In genomic region chr3:50245251-50245745, GRCh38 we compare ENCODE assay signal across 8 cellular contexts. TPM values are rescaled to one million over a fixed set of nuclear protein-coding genes. Genes with fewer than 3 reads are reported as not detected.
DNase-seq lines count a peak whose midpoint lies in the region; ATAC-seq and TF ChIP-seq lines count a peak whose summit lies in the region.

No MANE protein-coding gene starts in this region.

- H3K27me3 ChIP-seq in left lung: no peaks in the 10 kb centered on the region

- H3K4me1 Mint-ChIP-seq in T-helper 2 cell treated with Interferon-gamma antibody and Interleukin-4, amounts not matched to agents 5 μg/mL and 100 μg/mL, for 36 hours (ENCODE audit: low read depth): peaks cover 59% of the 10 kb centered on the region
- peaks cover 66% of the 10 kb centered on the region for H3K4me1 Mint-ChIP-seq in activated naive CD8-positive, alpha-beta T cell treated with anti-CD3 and anti-CD28 coated beads for 36 hours

- H3K36me3 ChIP-seq in left lung: peaks cover 0 to 44% of the 10 kb centered on the region in 2 donors

- TF ChIP-seq CTCF in left lung (IDR thresholded peaks at IDR 0.05): no peak

- H3K27me3 Mint-ChIP-seq in T-helper 2 cell treated with Interferon-gamma antibody and Interleukin-4, amounts not matched to agents 5 μg/mL and 100 μg/mL, for 36 hours (ENCODE audit: low read depth): no peaks in the 10 kb centered on the region
- H3K27me3 Mint-ChIP-seq in activated naive CD8-positive, alpha-beta T cell treated with anti-CD3 and anti-CD28 coated beads for 36 hours: no peaks in the 10 kb centered on the region

- no peaks in the 10 kb centered on the region for H3K9me3 ChIP-seq in left lung

- H3K4me1 ChIP-seq in left lung: peaks cover 78 to 100% of the 10 kb centered on the region in 2 donors

- no peak for ATAC-seq in left lung
- no peak for ATAC-seq in GM18498 (IDR thresholded peaks at IDR 0.05; ENCODE audit: unreplicated experiment)

- H3K9me3 Mint-ChIP-seq in T-helper 2 cell treated with Interferon-gamma antibody and Interleukin-4, amounts not matched to agents 5 μg/mL and 100 μg/mL, for 36 hours: no peaks in the 10 kb centered on the region
- H3K9me3 Mint-ChIP-seq in activated naive CD8-positive, alpha-beta T cell treated with anti-CD3 and anti-CD28 coated beads for 36 hours: no peaks in the 10 kb centered on the region

- peaks cover 25% of the 10 kb centered on the region for H3K36me3 Mint-ChIP-seq in T-helper 2 cell treated with Interferon-gamma antibody and Interleukin-4, amounts not matched to agents 5 μg/mL and 100 μg/mL, for 36 hours (ENCODE audit: low read depth)
- H3K36me3 Mint-ChIP-seq in activated naive CD8-positive, alpha-beta T cell treated with anti-CD3 and anti-CD28 coated beads for 36 hours: no peaks in the 10 kb centered on the region

- H3K27ac ChIP-seq in left lung (peak overlapping the region; percentile 85 to 98), substantia nigra (ENCODE audit: low read depth, low read length, poor library complexity, severe bottlenecking) (peak overlapping the region; percentile 86)

- peak overlapping the region; percentile 75 for H3K27ac Mint-ChIP-seq in T-helper 2 cell treated with Interferon-gamma antibody and Interleukin-4, amounts not matched to agents 5 μg/mL and 100 μg/mL, for 36 hours
- peak overlapping the region; percentile 90 for H3K27ac Mint-ChIP-seq in activated naive CD8-positive, alpha-beta T cell treated with anti-CD3 and anti-CD28 coated beads for 36 hours

- peak overlapping the region; percentile 82 for H3K4me3 Mint-ChIP-seq in T-helper 2 cell treated with Interferon-gamma antibody and Interleukin-4, amounts not matched to agents 5 μg/mL and 100 μg/mL, for 36 hours
- peak overlapping the region; percentile 71 for H3K4me3 Mint-ChIP-seq in activated naive CD8-positive, alpha-beta T cell treated with anti-CD3 and anti-CD28 coated beads for 36 hours

- no peak for DNase-seq in T-helper 2 cell treated with Interferon-gamma antibody and Interleukin-4, amounts not matched to agents 5 μg/mL and 100 μg/mL, for 36 hours (ENCODE audit: low spot score)
- DNase-seq in T-helper 2 cell (no peak), left lung (peak in 1 of 2 donors; percentile 75), substantia nigra (lab: John Stamatoyannopoulos, UW) (peak in 2 of 49 donors; percentile 25 to 41), RKO (ENCODE audit: low spot score) (no peak), NCI-H1417 treated with DMSO at 0.1 percent for 48 hours (lab: John Stamatoyannopoulos, UW) (no peak)
- peak; percentile 18 for DNase-seq in activated naive CD8-positive, alpha-beta T cell treated with anti-CD3 and anti-CD28 coated beads for 36 hours

- H3K4me3 ChIP-seq in left lung: peak overlapping the region in 1 of 2 donors; percentile 48

- intact Hi-C loops in left lung (cut with DNase I): no loop called here

RNA-seq across cellular contexts. Expression of gene GNAI2, which starts 9.3 kb away (rescaled TPM):
- total RNA-seq in activated naive CD8-positive, alpha-beta T cell treated with anti-CD3 and anti-CD28 coated beads for 36 hours: 100 to 1,000 TPM; 211 to 217 TPM
- 100 to 1,000 TPM; 266 to 381 TPM for total RNA-seq in left lung

RNA-seq across cellular contexts. Expression of gene SEMA3B, which starts 23.6 kb away (rescaled TPM):
- 1 to 10 TPM; 1.2 to 1.6 TPM for total RNA-seq in activated naive CD8-positive, alpha-beta T cell treated with anti-CD3 and anti-CD28 coated beads for 36 hours
- 10 to 100 TPM; 56.8 to 92.7 TPM for total RNA-seq in left lung

RNA-seq across cellular contexts. Expression of gene LSMEM2, which starts 33.6 kb away (rescaled TPM):
- not detected for total RNA-seq in activated naive CD8-positive, alpha-beta T cell treated with anti-CD3 and anti-CD28 coated beads for 36 hours
- total RNA-seq in left lung: under 1 TPM in 1 of 2 donors, not detected in 1; 0.24 TPM

RNA-seq across cellular contexts. Expression of gene SLC38A3, which starts 40.2 kb away (rescaled TPM):
- total RNA-seq in activated naive CD8-positive, alpha-beta T cell treated with anti-CD3 and anti-CD28 coated beads for 36 hours: under 1 TPM in 1 of 2 experiments, not detected in 1; 0.18 TPM
- under 1 TPM in 1 of 2 donors, not detected in 1; 0.23 TPM for total RNA-seq in left lung

RNA-seq across cellular contexts. Expression of gene IFRD2, which starts 46.9 kb away (rescaled TPM):
- 100 to 1,000 TPM; 177 to 182 TPM for total RNA-seq in activated naive CD8-positive, alpha-beta T cell treated with anti-CD3 and anti-CD28 coated beads for 36 hours
- total RNA-seq in left lung: 100 to 1,000 TPM in 1 of 2 donors, 10 to 100 TPM in 1; 55.0 to 104 TPM

Comparison
In these comparisons a context has a peak if more than half of its experiments do, and no peak if none do; other contexts are left out.
1. RNA of gene SEMA3B, which starts 23.6 kb away (total RNA-seq): 56.8 to 92.7 TPM in left lung; 1.2 to 1.6 TPM in activated naive CD8-positive, alpha-beta T cell treated with anti-CD3 and anti-CD28 coated beads for 36 hours; every median in the first group is over 10 times any median in the second.